7 cellular contexts compared by ENCODE assay signal in the genomic region with DNA sequence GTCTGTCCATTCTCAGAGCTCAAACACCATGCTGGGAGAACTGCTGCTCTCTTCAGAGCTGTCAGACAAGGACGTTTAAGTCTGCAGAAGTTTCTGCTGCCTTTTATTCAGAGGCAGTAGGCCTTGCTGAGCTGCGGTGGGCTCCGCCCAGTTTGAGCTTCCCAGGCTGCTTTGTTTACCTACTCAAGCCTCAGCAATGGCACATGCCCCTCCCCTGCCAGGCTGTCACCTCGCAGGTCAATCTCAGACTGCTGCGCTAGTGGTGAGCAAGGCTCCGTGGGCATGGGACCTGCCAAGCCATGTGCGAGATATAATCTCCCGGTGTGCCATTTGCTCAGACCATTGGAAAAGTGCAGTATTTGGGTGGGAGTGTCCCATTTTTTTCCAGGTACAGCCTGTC. TPM values are rescaled to one million over a fixed set of nuclear protein-coding genes. Genes with fewer than 3 reads are reported as not detected.
"Had no signal": no experiment of that assay in that cellular context is flagged by ENCODE, and none has a peak within 500 bp of the region (broad histone marks: within the 10 kb centered on the region; RNA-seq: fewer than 3 reads in every experiment).

No MANE protein-coding gene starts in this region.

RNA-seq across cellular contexts. Expression of a gene that starts 8.6 kb away (rescaled TPM):
- total RNA-seq: M059J, OCI-LY7, PC-9, Right ventricle myocardium inferior, RPMI7951, SJCRH30, SK-MEL-5 had no signal
